ENCODE assay signal across 20 cellular contexts in genomic region chr6:167719920-167720319, GRCh38.
"Had no signal": no experiment of that assay in that cellular context is flagged by ENCODE, and none has a peak within 500 bp of the region (broad histone marks: within the 10 kb centered on the region; RNA-seq: fewer than 3 reads in every experiment).

No MANE protein-coding gene starts in this region.

- H3K4me3 ChIP-seq: coronary artery, heart right ventricle, left lung, upper lobe of right lung had no signal

- H3K27me3 ChIP-seq: left lung, upper lobe of right lung had no signal

- H3K27ac ChIP-seq: coronary artery, heart right ventricle, left lung, upper lobe of right lung had no signal

- FAIRE-seq: endometrium had no signal

- H3K9me3 ChIP-seq: upper lobe of right lung had no signal

- H3K36me3 ChIP-seq: heart right ventricle, left lung, upper lobe of right lung had no signal

- H3K4me3 Mint-ChIP-seq: activated CD8-positive, alpha-beta T cell treated with anti-CD3 and anti-CD28 coated beads, Interleukin-2, amount 10 ng/mL, durations not matched to agents 7 days and 5 days; activated naive CD4-positive, alpha-beta T cell treated with anti-CD3 and anti-CD28 coated beads for 36 hours; activated naive CD8-positive, alpha-beta T cell treated with anti-CD3 and anti-CD28 coated beads, Interleukin-2, amount 10 ng/mL, durations not matched to agents 7 days and 5 days; activated T-cell treated with anti-CD3 and anti-CD28 coated beads, Interleukin-2, amount 50 U/mL, for 24 hours had no signal

- H3K4me1 ChIP-seq: left lung, upper lobe of right lung had no signal

- DNase-seq: activated CD4-positive, alpha-beta T cell treated with anti-CD3 and anti-CD28 coated beads, Interleukin-2, amount 50 U/mL, for 1 hour; activated CD8-positive, alpha-beta T cell treated with anti-CD3 and anti-CD28 coated beads, Interleukin-2, amount 10 ng/mL, durations not matched to agents 7 days and 5 days; activated naive CD4-positive, alpha-beta T cell treated with anti-CD3 and anti-CD28 coated beads for 36 hours; activated naive CD8-positive, alpha-beta T cell treated with anti-CD3 and anti-CD28 coated beads, Interleukin-2, amount 10 ng/mL, durations not matched to agents 7 days and 5 days; activated T-cell treated with anti-CD3 and anti-CD28 coated beads, Interleukin-2, amount 50 U/mL, for 24 hours; cerebellar nuclear complex; foreskin fibroblast; heart right ventricle; left lung; mammary epithelial cell; stimulated activated CD4-positive, alpha-beta T cell treated with anti-CD3 and anti-CD28 coated beads, Interleukin-12 subunit alpha, Interleukin-12 subunit beta, amount 100 ng/mL, for 4 hours; stimulated activated CD4-positive, alpha-beta T cell treated with anti-CD3 and anti-CD28 coated beads, Interleukin-4, amount 100 ng/mL, for 4 hours; stimulated activated naive CD8-positive, alpha-beta T cell treated with anti-CD3 and anti-CD28 coated beads, Interleukin-15, Interleukin-2, amounts not matched to agents 100 U/mL and 50 U/mL, for 24 hours; upper lobe of right lung had no signal

- H3K27me3 Mint-ChIP-seq: progenitor cell of endocrine pancreas had no signal

- H3K36me3 Mint-ChIP-seq: activated naive CD8-positive, alpha-beta T cell treated with anti-CD3 and anti-CD28 coated beads, Interleukin-2, amount 10 ng/mL, durations not matched to agents 7 days and 5 days had no signal

- H3K9me3 Mint-ChIP-seq: activated naive CD4-positive, alpha-beta T cell treated with anti-CD3 and anti-CD28 coated beads for 36 hours; activated T-helper 2 cell treated with anti-CD3 and anti-CD28 coated beads, Interferon-gamma antibody, Interleukin-2, Interleukin-4, amounts not matched to agents 10 μg/mL and 5 μg/mL and 100 μg/mL, durations not matched to agents 14 hours and 24 hours and 36 hours had no signal

- H3K27ac Mint-ChIP-seq: activated CD8-positive, alpha-beta T cell treated with anti-CD3 and anti-CD28 coated beads, Interleukin-2, amount 10 ng/mL, durations not matched to agents 7 days and 5 days; activated naive CD4-positive, alpha-beta T cell treated with anti-CD3 and anti-CD28 coated beads for 36 hours; activated naive CD8-positive, alpha-beta T cell treated with anti-CD3 and anti-CD28 coated beads, Interleukin-2, amount 10 ng/mL, durations not matched to agents 7 days and 5 days; activated T-cell treated with anti-CD3 and anti-CD28 coated beads, Interleukin-2, amount 50 U/mL, for 24 hours; activated T-helper 2 cell treated with anti-CD3 and anti-CD28 coated beads, Interferon-gamma antibody, Interleukin-2, Interleukin-4, amounts not matched to agents 10 μg/mL and 5 μg/mL and 100 μg/mL, durations not matched to agents 14 hours and 24 hours and 36 hours; progenitor cell of endocrine pancreas had no signal

- ATAC-seq: activated CD4-positive, CD25-positive, alpha-beta regulatory T cell treated with anti-CD3 and anti-CD28 coated beads, Interleukin-2, amount 50 U/mL, for 24 hours; activated CD8-positive, alpha-beta T cell treated with anti-CD3 and anti-CD28 coated beads, Interleukin-2, amount 10 ng/mL, durations not matched to agents 7 days and 5 days; heart right ventricle; left lung; SK-N-SH treated with all-trans-retinoic acid at 6 μM for 48 hours; stimulated activated naive CD8-positive, alpha-beta T cell treated with anti-CD3 and anti-CD28 coated beads, Interleukin-15, Interleukin-2, amounts not matched to agents 100 U/mL and 50 U/mL, for 24 hours; upper lobe of right lung had no signal

- H3K4me1 Mint-ChIP-seq: activated naive CD8-positive, alpha-beta T cell treated with anti-CD3 and anti-CD28 coated beads, Interleukin-2, amount 10 ng/mL, durations not matched to agents 7 days and 5 days had no signal
